In genomic region chr2:39996653-39997080, GRCh38 we compare ENCODE assay signal across 11 cellular contexts.
DNase-seq lines count a peak whose midpoint lies in the region; ATAC-seq and TF ChIP-seq lines count a peak whose summit lies in the region.
"Had no signal": no experiment of that assay in that cellular context is flagged by ENCODE, and none has a peak within 500 bp of the region (broad histone marks: within the 10 kb centered on the region; RNA-seq: fewer than 3 reads in every experiment).

No MANE protein-coding gene starts in this region.

- H3K14ac ChIP-seq in IMR-90 (replicated peaks; ENCODE audit: low read depth, low read length) = peak overlapping the region; percentile 4

- in situ Hi-C loops in Caki2 (cut with HindIII; ENCODE audit: low pct_unique_long_range_greater_than_20kb, low sequenced_read_pairs) (no loop called here), IMR-90 (cut with MboI; ENCODE audit: low sequenced_read_pairs) (no loop called here)

- H3K9ac ChIP-seq in IMR-90 (ENCODE audit: low read depth, low read length) = no peak overlapping the region

- no peak overlapping the region for H2AFZ ChIP-seq in IMR-90 (replicated peaks; ENCODE audit: low read length, poor library complexity)
- no peak overlapping the region for H2AFZ ChIP-seq in hepatocyte

- intact Hi-C loops in IMR-90 (cut with micrococcal nuclease) (no loop called here), posterior vena cava (cut with DNase I) (no loop called here)
- intact Hi-C loops in activated T-helper 1 cell treated with anti-CD3 and anti-CD28 coated beads, Interleukin-12 subunit alpha, Interleukin-12 subunit beta, Interleukin-2, Interleukin-4 antibody, amounts not matched to agents 30 ng/mL and 10 ng/mL and 1 ng/mL, durations not matched to agents 14 hours and 24 hours and 36 hours (cut with micrococcal nuclease) = loop anchor here (1.0 to 5.0 kb wide), 4 partner anchors 36 to 484 kb away; no protein-coding TSS in a partner anchor

- ATAC-seq in IMR-90 (ENCODE audit: low read depth) = peak; percentile 28
- no peak for ATAC-seq in HG02623 (IDR thresholded peaks at IDR 0.05; ENCODE audit: unreplicated experiment)

- H4K20me1 ChIP-seq in IMR-90 (ENCODE audit: insufficient read depth, low read length) (no peaks in the 10 kb centered on the region), hepatocyte (ENCODE audit: insufficient read depth, poor library complexity, severe bottlenecking) (no peaks in the 10 kb centered on the region)

- H3K27me3 Mint-ChIP-seq in activated T-helper 1 cell treated with anti-CD3 and anti-CD28 coated beads, Interleukin-12 subunit alpha, Interleukin-12 subunit beta, Interleukin-2, Interleukin-4 antibody, amounts not matched to agents 30 ng/mL and 10 ng/mL and 1 ng/mL, durations not matched to agents 14 hours and 24 hours and 36 hours (ENCODE audit: insufficient read depth) = peaks cover 1% of the 10 kb centered on the region
- H3K27me3 Mint-ChIP-seq: IgD-negative memory B cell had no signal

- H3K4me2 ChIP-seq in IMR-90 (ENCODE audit: low read depth, low read length) = no peak overlapping the region
- no peak overlapping the region for H3K4me2 ChIP-seq in hepatocyte

- H3K27me3 ChIP-seq in IMR-90 (ENCODE audit: control insufficient read depth, insufficient read depth, low read length) (no peaks in the 10 kb centered on the region), hepatocyte (no peaks in the 10 kb centered on the region), WERI-Rb-1 (ENCODE audit: insufficient read depth, low read depth, severe bottlenecking) (no peaks in the 10 kb centered on the region)

- H4K91ac ChIP-seq in IMR-90 (ENCODE audit: insufficient read depth, low read depth, low read length) = peak overlapping the region; percentile 21; the same call in 1 of the 2 replicates

- dilution Hi-C loops in IMR-90 (cut with HindIII; ENCODE audit: low sequenced_read_pairs, unreplicated experiment) = no loop called here

- TF ChIP-seq CTCF in IMR-90 (conservative IDR thresholded peaks at IDR 0.05; ENCODE audit: low read depth, low read length) (no peak), hepatocyte (IDR thresholded peaks at IDR 0.05; ENCODE audit: poor library complexity) (no peak), WERI-Rb-1 (IDR thresholded peaks at IDR 0.05; ENCODE audit: low read depth, low read length) (no peak)

- no peaks in the 10 kb centered on the region for H3K9me3 ChIP-seq in IMR-90 (ENCODE audit: control insufficient read depth, insufficient read depth, low read length)
- H3K9me3 ChIP-seq in hepatocyte (ENCODE audit: low read depth) = no peaks in the 10 kb centered on the region
- no peaks in the 10 kb centered on the region for H3K9me3 ChIP-seq in WERI-Rb-1 (ENCODE audit: severe bottlenecking)

- H3K18ac ChIP-seq in IMR-90 (ENCODE audit: low read depth, low read length) = peak overlapping the region; percentile 77; the same call in 1 of the 2 replicates

- H3K27ac Mint-ChIP-seq in activated T-helper 1 cell treated with anti-CD3 and anti-CD28 coated beads, Interleukin-12 subunit alpha, Interleukin-12 subunit beta, Interleukin-2, Interleukin-4 antibody, amounts not matched to agents 30 ng/mL and 10 ng/mL and 1 ng/mL, durations not matched to agents 14 hours and 24 hours and 36 hours = peak overlapping the region; percentile 18
- H3K27ac Mint-ChIP-seq: IgD-negative memory B cell had no signal

- H2BK15ac ChIP-seq in IMR-90 (ENCODE audit: low read depth, low read length) = peak overlapping the region; percentile 29; the same call in 2 of the 3 replicates

- no peaks in the 10 kb centered on the region for H3K9me3 Mint-ChIP-seq in activated T-helper 1 cell treated with anti-CD3 and anti-CD28 coated beads, Interleukin-12 subunit alpha, Interleukin-12 subunit beta, Interleukin-2, Interleukin-4 antibody, amounts not matched to agents 30 ng/mL and 10 ng/mL and 1 ng/mL, durations not matched to agents 14 hours and 24 hours and 36 hours
- H3K9me3 Mint-ChIP-seq: IgD-negative memory B cell had no signal

- H4K8ac ChIP-seq in IMR-90 (ENCODE audit: low read depth in 2 of 2, low read length in 2 of 2) = peak overlapping the region; percentile 28 to 58; a peak in 2 of 4 replicates

- H3K9me1 ChIP-seq in IMR-90 (ENCODE audit: insufficient read depth, low read length) = 0 out of 2 replicates have a peak, but pooled peaks cover 2% of the 10 kb centered on the region

- H3K4me3 Mint-ChIP-seq in activated T-helper 1 cell treated with anti-CD3 and anti-CD28 coated beads, Interleukin-12 subunit alpha, Interleukin-12 subunit beta, Interleukin-2, Interleukin-4 antibody, amounts not matched to agents 30 ng/mL and 10 ng/mL and 1 ng/mL, durations not matched to agents 14 hours and 24 hours and 36 hours = no peak overlapping the region
- H3K4me3 Mint-ChIP-seq: IgD-negative memory B cell had no signal

- DNase-seq in Caki2 (ENCODE audit: low read depth) (peak; percentile 24), IMR-90 (peak; percentile 95), hepatocyte (ENCODE audit: low spot score) (peak; percentile 7), WERI-Rb-1 (no peak), DMS 273 (lab: John Stamatoyannopoulos, UW; ENCODE audit: unreplicated experiment) (no peak), posterior vena cava (ENCODE audit: low spot score) (no peak)
- no peak for DNase-seq in activated T-helper 1 cell treated with anti-CD3 and anti-CD28 coated beads, Interleukin-12 subunit alpha, Interleukin-12 subunit beta, Interleukin-2, Interleukin-4 antibody, amounts not matched to agents 30 ng/mL and 10 ng/mL and 1 ng/mL, durations not matched to agents 14 hours and 24 hours and 36 hours (ENCODE audit: low spot score)
- DNase-seq: NCI-H345 had no signal

- TF ChIP-seq POLR2A in IMR-90 (IDR thresholded peaks at IDR 0.05; ENCODE audit: low read depth, low read length) = no peak

- H3K36me3 ChIP-seq in IMR-90 (ENCODE audit: control insufficient read depth, insufficient read depth, low read length) (no peaks in the 10 kb centered on the region), hepatocyte (replicated peaks; ENCODE audit: insufficient read depth, low read depth) (no peaks in the 10 kb centered on the region), WERI-Rb-1 (no peaks in the 10 kb centered on the region)

- peak overlapping the region; percentile 78; the same call in 1 of the 2 replicates for H2BK120ac ChIP-seq in IMR-90 (ENCODE audit: low read depth, low read length)

- H2AK5ac ChIP-seq in IMR-90 (ENCODE audit: low read depth, low read length) = no peak overlapping the region

- peak overlapping the region; percentile 21; the same call in 1 of the 2 replicates for H3K4ac ChIP-seq in IMR-90 (ENCODE audit: low read depth, low read length)

- H3K79me2 ChIP-seq in hepatocyte = no peaks in the 10 kb centered on the region

- no peaks in the 10 kb centered on the region for H3K9me2 ChIP-seq in hepatocyte (replicated peaks; ENCODE audit: insufficient read depth)

- peaks cover 17% of the 10 kb centered on the region for H3K4me1 Mint-ChIP-seq in activated T-helper 1 cell treated with anti-CD3 and anti-CD28 coated beads, Interleukin-12 subunit alpha, Interleukin-12 subunit beta, Interleukin-2, Interleukin-4 antibody, amounts not matched to agents 30 ng/mL and 10 ng/mL and 1 ng/mL, durations not matched to agents 14 hours and 24 hours and 36 hours (ENCODE audit: low read depth)
- H3K4me1 Mint-ChIP-seq: IgD-negative memory B cell had no signal

- H3K4me3 ChIP-seq in IMR-90 (ENCODE audit: insufficient read depth, low read depth, low read length) = no peak overlapping the region
- H3K4me3 ChIP-seq in hepatocyte = no peak overlapping the region
- H3K4me3 ChIP-seq in WERI-Rb-1 (ENCODE audit: low read depth, low read length) = no peak overlapping the region
- H3K4me3 ChIP-seq: coronary artery had no signal

- peak overlapping the region; percentile 59 for H2BK5ac ChIP-seq in IMR-90 (ENCODE audit: low read depth, low read length, poor library complexity, severe bottlenecking)

- POLR2A ChIA-PET in IMR-90 (lab: Charles Lee; ENCODE audit: unreplicated experiment) = interaction anchor here (0.5 kb wide), 1 partner anchor 39 kb away, joined by 3 read pairs; no protein-coding TSS in a partner anchor

- no CpG with 5 or more reads among the region's 1 CpG for WGBS in IMR-90 (ENCODE audit: extremely low coverage in 2 of 2, insufficient read length in 1 of 2), 2 experiments
- WGBS in hepatocyte (ENCODE audit: low lambda C conversion rate, missing lambda C conversion rate) = 94% methylated on average over 1 of the region's 1 CpG

- H3K36me3 Mint-ChIP-seq in activated T-helper 1 cell treated with anti-CD3 and anti-CD28 coated beads, Interleukin-12 subunit alpha, Interleukin-12 subunit beta, Interleukin-2, Interleukin-4 antibody, amounts not matched to agents 30 ng/mL and 10 ng/mL and 1 ng/mL, durations not matched to agents 14 hours and 24 hours and 36 hours (ENCODE audit: low read depth) = no peaks in the 10 kb centered on the region
- H3K36me3 Mint-ChIP-seq: IgD-negative memory B cell had no signal

- no peak overlapping the region for H3K23ac ChIP-seq in IMR-90 (ENCODE audit: low read depth, low read length)

- peaks cover 2% of the 10 kb centered on the region; the same call in 1 of the 2 replicates for H3K4me1 ChIP-seq in IMR-90 (ENCODE audit: control insufficient read depth, insufficient read depth, low read length)
- no peaks in the 10 kb centered on the region for H3K4me1 ChIP-seq in hepatocyte (ENCODE audit: insufficient read depth)

- no peak overlapping the region for H3K56ac ChIP-seq in IMR-90 (ENCODE audit: extremely low read depth, insufficient read depth, low read length)

- TF ChIP-seq RAD21 in IMR-90 (IDR thresholded peaks at IDR 0.05; ENCODE audit: low read length) = no peak

- H3K27ac ChIP-seq in IMR-90 (ENCODE audit: insufficient read depth, low read length) = no peak overlapping the region
- H3K27ac ChIP-seq in hepatocyte = no peak overlapping the region
- H3K27ac ChIP-seq in WERI-Rb-1 = no peak overlapping the region
- H3K27ac ChIP-seq: coronary artery had no signal

- H3K79me1 ChIP-seq in IMR-90 (ENCODE audit: low read depth in 1 of 2, low read length in 2 of 2) = no peaks in the 10 kb centered on the region

- H4K5ac ChIP-seq in IMR-90 (ENCODE audit: low read depth, low read length) = no peak overlapping the region

- BruUV-seq in IMR-90 (replicated peaks; lab: Mats Ljungman, UMichigan) = no TSS peak

- no peak overlapping the region for H2AK9ac ChIP-seq in IMR-90 (replicated peaks; ENCODE audit: low read depth, low read length, poor library complexity)

- H2BK20ac ChIP-seq in IMR-90 (ENCODE audit: low read depth, low read length) = peak overlapping the region; percentile 53; the same call in 1 of the 2 replicates

- CTCF ChIA-PET in IMR-90 (lab: Yijun Ruan, JAX) = no interaction called here

TF ChIP-seq in IMR-90, 13 proteins besides CTCF, POLR2A, EP300 and RAD21 (continues in another document):
- TF ChIP-seq BHLHE40 (IDR thresholded peaks at IDR 0.05; ENCODE audit: low read depth, low read length) = no peak
- peak; percentile 74 for TF ChIP-seq RCOR1 (IDR thresholded peaks at IDR 0.05; ENCODE audit: insufficient replicate concordance, low read length)

Comparison
In these comparisons a context has a peak if more than half of its experiments do, and no peak if none do; other contexts are left out.
1. DNase-seq: peak in Caki2 (single experiment), IMR-90 (single experiment) and hepatocyte (single experiment); none in activated T-helper 1 cell treated with anti-CD3 and anti-CD28 coated beads, Interleukin-12 subunit alpha, Interleukin-12 subunit beta, Interleukin-2, Interleukin-4 antibody, amounts not matched to agents 30 ng/mL and 10 ng/mL and 1 ng/mL, durations not matched to agents 14 hours and 24 hours and 36 hours (single experiment), WERI-Rb-1 (single experiment), DMS 273 (single experiment) and posterior vena cava (single experiment).